In the genomic region with DNA sequence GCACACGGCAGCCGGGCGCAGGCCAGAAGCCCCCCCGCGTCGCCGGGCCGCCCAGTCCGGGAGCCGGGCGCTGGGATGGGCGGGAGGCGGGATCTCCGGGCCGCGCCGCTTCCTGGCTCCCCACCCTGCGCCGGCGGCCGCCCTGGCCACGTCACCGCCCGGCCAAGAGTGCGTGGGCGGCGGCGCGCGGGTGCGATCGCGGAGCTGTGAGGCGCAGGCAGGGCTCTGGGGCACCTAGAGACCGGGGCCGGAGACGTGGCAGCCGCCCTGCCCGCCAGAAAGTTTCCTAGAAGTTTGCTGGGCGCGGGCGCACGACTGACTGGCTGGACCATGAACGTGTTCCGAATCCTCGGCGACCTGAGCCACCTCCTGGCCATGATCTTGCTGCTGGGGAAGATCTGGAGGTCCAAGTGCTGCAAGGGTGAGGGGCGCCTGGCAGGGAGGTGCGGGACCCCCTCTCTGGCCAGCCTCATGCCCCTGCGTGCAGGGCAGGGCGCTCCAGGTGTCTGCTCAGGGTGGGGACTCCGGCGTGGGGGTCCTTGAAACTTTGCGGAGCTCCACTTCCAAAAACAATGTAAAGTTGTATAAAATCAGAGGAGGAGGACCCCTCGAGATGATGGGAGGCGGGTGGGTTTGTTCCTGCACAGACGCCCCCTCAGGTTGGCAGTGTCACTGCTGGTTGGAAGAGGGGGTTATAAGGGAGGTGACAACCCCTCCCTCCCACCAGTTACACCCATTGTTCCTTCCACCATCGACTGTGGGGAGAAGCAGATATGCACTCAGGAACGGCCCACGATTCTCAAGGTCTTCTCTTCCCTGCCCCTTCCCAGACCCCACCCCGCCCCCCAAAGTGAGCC, we compare ENCODE assay signal across 8 cellular contexts. TPM values are rescaled to one million over a fixed set of nuclear protein-coding genes. Genes with fewer than 3 reads are reported as not detected.
DNase-seq lines count a peak whose midpoint lies in the region; ATAC-seq and TF ChIP-seq lines count a peak whose summit lies in the region.

TSS of gene KDELR3 (plus strand) at position 193 of the 857 bp plus-strand sequence. CDS start at position 331, 138 bp downstream.

- no peaks in the 10 kb centered on the region for H3K9me3 Mint-ChIP-seq in activated naive CD4-positive, alpha-beta T cell treated with anti-CD3 and anti-CD28 coated beads, Interleukin-2, amount 10 ng/mL, durations not matched to agents 7 days and 5 days
- H3K9me3 Mint-ChIP-seq in progenitor cell of endocrine pancreas (ENCODE audit: low read depth), result no peaks in the 10 kb centered on the region

- CTCF ChIA-PET in OCI-LY7 (lab: Charles Lee; ENCODE audit: unreplicated experiment), result no interaction called here
- CTCF ChIA-PET in activated naive CD4-positive, alpha-beta T cell treated with anti-CD3 and anti-CD28 coated beads, Interleukin-2, amount 10 ng/mL, durations not matched to agents 7 days and 5 days (lab: Charles Lee), result interaction anchor here (1.4 kb wide), 1 partner anchor 31 kb away, joined by 3 read pairs; no protein-coding TSS in a partner anchor

- DNase-seq in OCI-LY7 (ENCODE audit: low spot score) (no peak), Right ventricle myocardium superior (peak; percentile 82), progenitor cell of endocrine pancreas (ENCODE audit: low spot score, unreplicated experiment) (no peak), aorta (peak; percentile 79 to 93), DMS153 treated with DMSO at 0.1 percent for 48 hours (lab: John Stamatoyannopoulos, UW; ENCODE audit: unreplicated experiment) (no peak), SW 1271 (lab: John Stamatoyannopoulos, UW) (no peak)
- peak; percentile 58 for DNase-seq in activated naive CD4-positive, alpha-beta T cell treated with anti-CD3 and anti-CD28 coated beads, Interleukin-2, amount 10 ng/mL, durations not matched to agents 7 days and 5 days

- H3K27me3 Mint-ChIP-seq in activated naive CD4-positive, alpha-beta T cell treated with anti-CD3 and anti-CD28 coated beads, Interleukin-2, amount 10 ng/mL, durations not matched to agents 7 days and 5 days, result peaks cover 73% of the 10 kb centered on the region
- H3K27me3 Mint-ChIP-seq in progenitor cell of endocrine pancreas, result peaks cover 19% of the 10 kb centered on the region

- POLR2A ChIA-PET in OCI-LY7 (lab: Charles Lee), result no interaction called here

- TF ChIP-seq CTCF in GM12874 (IDR thresholded peaks at IDR 0.05; ENCODE audit: insufficient read depth, low read depth, low read length) (peak; percentile 20; the same call in 1 of the 2 replicates), OCI-LY7 (conservative IDR thresholded peaks at IDR 0.05; ENCODE audit: low read length) (peak; percentile 44; the same call in 1 of the 2 replicates), progenitor cell of endocrine pancreas (IDR thresholded peaks at IDR 0.05; ENCODE audit: unreplicated experiment) (peak; percentile 51)

- no peak within 1 kb of the TSS for H2AFZ ChIP-seq in OCI-LY7 (ENCODE audit: low read length)

- H3K4me1 ChIP-seq in OCI-LY7 (ENCODE audit: insufficient read depth, low read length, poor library complexity, severe bottlenecking), result peaks cover 17% of the 10 kb centered on the region
- no peaks in the 10 kb centered on the region for H3K4me1 ChIP-seq in aorta (ENCODE audit: control insufficient read depth in 1 of 2, insufficient read depth in 2 of 2, low read length in 2 of 2)

- H3K4me2 ChIP-seq in OCI-LY7 (ENCODE audit: low read length), result no peak within 1 kb of the TSS

- H3K79me2 ChIP-seq in OCI-LY7 (ENCODE audit: insufficient read depth, low read depth, low read length), result no peaks in the 10 kb centered on the region

- H3K4me3 ChIP-seq in OCI-LY7 (ENCODE audit: low read depth, low read length, poor library complexity, severe bottlenecking) (no peak within 1 kb of the TSS), aorta (ENCODE audit: low read length in 2 of 2) (peak within 1 kb of the TSS; percentile 3 to 21)

- H3K27ac ChIP-seq in OCI-LY7 (ENCODE audit: low read depth, low read length, poor library complexity, severe bottlenecking) (no peak within 1 kb of the TSS), aorta (ENCODE audit: low read depth in 1 of 2, low read length in 2 of 2) (no peak within 1 kb of the TSS)

- H3K4me1 Mint-ChIP-seq in activated naive CD4-positive, alpha-beta T cell treated with anti-CD3 and anti-CD28 coated beads, Interleukin-2, amount 10 ng/mL, durations not matched to agents 7 days and 5 days, result peaks cover 10% of the 10 kb centered on the region
- H3K4me1 Mint-ChIP-seq in progenitor cell of endocrine pancreas (ENCODE audit: low read depth), result peaks cover 12% of the 10 kb centered on the region

- no peaks in the 10 kb centered on the region for H3K9me3 ChIP-seq in OCI-LY7 (ENCODE audit: low read length)
- H3K9me3 ChIP-seq in aorta (ENCODE audit: control insufficient read depth, low read length), result no peaks in the 10 kb centered on the region

- intact Hi-C loops in OCI-LY7 (cut with micrococcal nuclease; ENCODE audit: unreplicated experiment), result no loop called here
- intact Hi-C loops in Right ventricle myocardium superior (cut with DNase I), result no loop called here
- intact Hi-C loops in aorta (cut with DNase I), result loop anchor here in 1 of 2 donors (5.0 kb wide), 1 partner anchor 34 kb away; no protein-coding TSS in a partner anchor

- H3K36me3 ChIP-seq in OCI-LY7 (ENCODE audit: insufficient read depth, low read length), result no peaks in the 10 kb centered on the region
- no peaks in the 10 kb centered on the region for H3K36me3 ChIP-seq in aorta (ENCODE audit: control insufficient read depth in 1 of 2, insufficient read depth in 2 of 2, low read length in 1 of 2)

- no peak within 1 kb of the TSS for H3K27ac Mint-ChIP-seq in activated naive CD4-positive, alpha-beta T cell treated with anti-CD3 and anti-CD28 coated beads, Interleukin-2, amount 10 ng/mL, durations not matched to agents 7 days and 5 days
- H3K27ac Mint-ChIP-seq in progenitor cell of endocrine pancreas, result peak within 1 kb of the TSS; percentile 69

- ATAC-seq in Right ventricle myocardium superior (ENCODE audit: poor library complexity) (peak; percentile 88), aorta (ENCODE audit: low FRiP score) (peak; percentile 90)

- H3K9me2 ChIP-seq in OCI-LY7 (ENCODE audit: insufficient read depth, low read length), result no peaks in the 10 kb centered on the region

- H3K27me3 ChIP-seq in aorta (ENCODE audit: control insufficient read depth in 1 of 2, insufficient read depth in 2 of 2, low read length in 1 of 2), result no peaks in the 10 kb centered on the region

- H4K20me1 ChIP-seq in OCI-LY7 (ENCODE audit: insufficient read depth, low read length), result no peaks in the 10 kb centered on the region

- BruUV-seq in OCI-LY7 (replicated peaks; lab: Mats Ljungman, UMichigan), result no TSS peak

- H3K36me3 Mint-ChIP-seq in activated naive CD4-positive, alpha-beta T cell treated with anti-CD3 and anti-CD28 coated beads, Interleukin-2, amount 10 ng/mL, durations not matched to agents 7 days and 5 days, result no peaks in the 10 kb centered on the region
- no peaks in the 10 kb centered on the region for H3K36me3 Mint-ChIP-seq in progenitor cell of endocrine pancreas (ENCODE audit: insufficient read depth)

- peak within 1 kb of the TSS; percentile 63 for H3K4me3 Mint-ChIP-seq in activated naive CD4-positive, alpha-beta T cell treated with anti-CD3 and anti-CD28 coated beads, Interleukin-2, amount 10 ng/mL, durations not matched to agents 7 days and 5 days
- peak within 1 kb of the TSS; percentile 76 for H3K4me3 Mint-ChIP-seq in progenitor cell of endocrine pancreas (ENCODE audit: low read depth)

- 0 to 2% methylated on average over 58 to 61 of the region's 61 CpGs for WGBS in aorta, 2 donors

RNA-seq across cellular contexts. Expression of gene KDELR3, which starts in this region (rescaled TPM):
- total RNA-seq in OCI-LY7 (2014; rRNA removed; shearing (Covaris generic)), result not detected in 2 replicates
- not detected in 2 replicates for total RNA-seq in OCI-LY7 (2022)
- total RNA-seq in Right ventricle myocardium superior, result 3.1 TPM
- total RNA-seq in progenitor cell of endocrine pancreas, result 5.7 and 6.3 TPM in 2 replicates
- 10 to 100 TPM; 12.9 to 24.0 TPM for total RNA-seq in aorta
- polyA plus RNA-seq in aorta, result 10 to 100 TPM; 17.6 to 25.8 TPM

Comparison
In these comparisons a context has a peak if more than half of its experiments do, and no peak if none do; other contexts are left out.
1. DNase-seq: peak in activated naive CD4-positive, alpha-beta T cell treated with anti-CD3 and anti-CD28 coated beads, Interleukin-2, amount 10 ng/mL, durations not matched to agents 7 days and 5 days (single experiment), Right ventricle myocardium superior (single experiment) and aorta (2 of 2); none in OCI-LY7 (single experiment), progenitor cell of endocrine pancreas (single experiment), DMS153 treated with DMSO at 0.1 percent for 48 hours (single experiment) and SW 1271 (0 of 2).
2. Peak in every context shown above with its lines, with median percentiles within 50 percentile points of each other: CTCF ChIP-seq.